In the genomic region with DNA sequence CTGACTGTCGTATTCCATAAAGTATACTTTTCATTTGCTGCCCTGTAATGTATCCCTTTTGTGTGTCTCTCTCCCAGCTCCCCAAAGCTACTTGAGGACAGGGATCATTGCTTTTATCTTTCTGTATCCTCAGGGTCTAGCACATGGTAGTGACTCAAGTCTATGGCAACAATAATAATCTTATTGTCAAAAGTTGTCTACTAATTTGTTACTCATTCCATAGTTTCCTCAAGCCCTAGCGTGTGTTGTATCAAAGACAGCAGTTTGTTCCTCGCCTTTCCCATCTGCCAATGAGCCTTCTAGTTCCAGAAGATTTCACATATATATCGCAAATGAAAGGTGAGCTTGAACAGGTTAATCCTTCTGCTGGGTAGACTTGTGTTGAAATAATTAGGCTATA, we compare ENCODE assay signal across 20 cellular contexts. TPM values are rescaled to one million over a fixed set of nuclear protein-coding genes. Genes with fewer than 3 reads are reported as not detected.
DNase-seq lines count a peak whose midpoint lies in the region; ATAC-seq and TF ChIP-seq lines count a peak whose summit lies in the region.
"Had no signal": no experiment of that assay in that cellular context is flagged by ENCODE, and none has a peak within 500 bp of the region (broad histone marks: within the 10 kb centered on the region; RNA-seq: fewer than 3 reads in every experiment).

No MANE protein-coding gene starts in this region.

- intact Hi-C loops in mammary epithelial cell (cut with micrococcal nuclease), result loop anchor here (2.0 kb wide), 1 partner anchor 14 kb away; no protein-coding TSS in a partner anchor
- intact Hi-C loops in MCF 10A (cut with micrococcal nuclease), result no loop called here
- intact Hi-C loops in dendritic cell treated with granulocyte-macrophage colony-stimulating factor and Interleukin-4, amounts not matched to agents 40 ng/mL and 50 ng/mL, for 4 days (cut with micrococcal nuclease), result no loop called here

- H3K4me2 ChIP-seq in mammary epithelial cell (ENCODE audit: insufficient read depth, low read depth, low read length), result peak overlapping the region; percentile 2
- H3K4me2 ChIP-seq: A549, BLaER1 had no signal

- H3K4me3 Mint-ChIP-seq in MCF 10A (ENCODE audit: unreplicated experiment), result no peak overlapping the region
- no peak overlapping the region for H3K4me3 Mint-ChIP-seq in dendritic cell treated with granulocyte-macrophage colony-stimulating factor and Interleukin-4, amounts not matched to agents 40 ng/mL and 50 ng/mL, for 4 days
- H3K4me3 Mint-ChIP-seq: CD8-positive, alpha-beta T cell; H9 had no signal

- no peaks in the 10 kb centered on the region for H3K36me3 ChIP-seq in mammary epithelial cell (ENCODE audit: insufficient read depth, low read length)
- H3K36me3 ChIP-seq: BLaER1 had no signal

- no TSS peak for BruUV-seq in mammary epithelial cell (replicated peaks; lab: Mats Ljungman, UMichigan)
- BruUV-seq in MCF 10A (replicated peaks; lab: Mats Ljungman, UMichigan), result no TSS peak

- H3K27me3 ChIP-seq in mammary epithelial cell (ENCODE audit: insufficient read depth, low read length) (no peaks in the 10 kb centered on the region), foreskin keratinocyte (no peaks in the 10 kb centered on the region)
- H3K27me3 ChIP-seq: BLaER1 had no signal

- WGBS in mammary epithelial cell (ENCODE audit: low coverage, missing lambda C conversion rate), result 70% methylated on average over 4 of the region's 4 CpGs

- H3K4me3 ChIP-seq in mammary epithelial cell (replicated peaks in 1 of 3; ENCODE audit: insufficient read depth in 1 of 3, low read depth in 2 of 3, low read length in 3 of 3), result no peak overlapping the region
- H3K4me3 ChIP-seq: A549, BLaER1, GM12878 had no signal

- no peaks in the 10 kb centered on the region for H3K79me2 ChIP-seq in mammary epithelial cell (ENCODE audit: insufficient read depth, low read length)

- H3K27ac ChIP-seq in mammary epithelial cell (ENCODE audit: insufficient read depth, low read depth, low read length) (no peak overlapping the region), foreskin keratinocyte (no peak overlapping the region)
- H3K27ac ChIP-seq: 22Rv1, A549, BLaER1 had no signal

- no peaks in the 10 kb centered on the region for H3K9me3 Mint-ChIP-seq in MCF 10A (ENCODE audit: unreplicated experiment)
- no peaks in the 10 kb centered on the region for H3K9me3 Mint-ChIP-seq in dendritic cell treated with granulocyte-macrophage colony-stimulating factor and Interleukin-4, amounts not matched to agents 40 ng/mL and 50 ng/mL, for 4 days
- H3K9me3 Mint-ChIP-seq: CD8-positive, alpha-beta T cell; H9 had no signal

- no peaks in the 10 kb centered on the region for H3K27me3 Mint-ChIP-seq in MCF 10A (ENCODE audit: insufficient read depth, unreplicated experiment)
- H3K27me3 Mint-ChIP-seq in dendritic cell treated with granulocyte-macrophage colony-stimulating factor and Interleukin-4, amounts not matched to agents 40 ng/mL and 50 ng/mL, for 4 days, result no peaks in the 10 kb centered on the region

- no peaks in the 10 kb centered on the region for H4K20me1 ChIP-seq in mammary epithelial cell (ENCODE audit: insufficient read depth, low read length)
- H4K20me1 ChIP-seq: BLaER1 had no signal

- CTCF ChIA-PET in mammary epithelial cell (lab: Charles Lee; ENCODE audit: low non-redundant PET) (no interaction called here), MCF 10A (lab: Yijun Ruan, JAX) (interaction anchor here (0.6 to 2.9 kb wide), 8 partner anchors 8 to 1214 kb away, joined by 3 to 10 read pairs (median 3); no protein-coding TSS in a partner anchor)

- dilution Hi-C loops in mammary epithelial cell (cut with HindIII; ENCODE audit: low sequenced_read_pairs), result no loop called here

- TF ChIP-seq CTCF in mammary epithelial cell (conservative IDR thresholded peaks at IDR 0.05 in 1 of 2, IDR thresholded peaks at IDR 0.05 in 1 of 2; ENCODE audit: extremely low read depth in 1 of 2, insufficient read depth in 1 of 2, low read depth in 1 of 2, low read length in 2 of 2) (no peak), MCF 10A (IDR thresholded peaks at IDR 0.05; ENCODE audit: unreplicated experiment) (no peak), foreskin keratinocyte (conservative IDR thresholded peaks at IDR 0.05) (no peak)

- H3K9me3 ChIP-seq in mammary epithelial cell (replicated peaks; ENCODE audit: insufficient read depth, low read length), result no peaks in the 10 kb centered on the region
- H3K9me3 ChIP-seq: A549, BLaER1 had no signal

- no peak overlapping the region for H3K9ac ChIP-seq in mammary epithelial cell (ENCODE audit: insufficient read depth, low read length)
- H3K9ac ChIP-seq: BLaER1 had no signal

- peak overlapping the region; percentile 6 for H2AFZ ChIP-seq in mammary epithelial cell (ENCODE audit: low read depth, low read length)

- DNase-seq in mammary epithelial cell (peak; percentile 65), MCF 10A (ENCODE audit: unreplicated experiment) (no peak), foreskin keratinocyte (peak; percentile 62 to 79), HT-29 (ENCODE audit: low spot score) (no peak), NCI-H510A treated with DMSO at 0.1 percent for 48 hours (lab: John Stamatoyannopoulos, UW) (no peak)
- DNase-seq: AML-193; CD8-positive, alpha-beta T cell; COR-L47; DMS 273 treated with DMSO at 0.1 percent for 48 hours; DMS53; DND-41; EL; H9 had no signal

- ATAC-seq in foreskin keratinocyte (peak; percentile 85), HG03139 (IDR thresholded peaks at IDR 0.05; ENCODE audit: unreplicated experiment) (no peak), GM19328 (IDR thresholded peaks at IDR 0.05; ENCODE audit: unreplicated experiment) (no peak)
- ATAC-seq: A549; CD8-positive, alpha-beta T cell; GM12878 had no signal

- H3K36me3 Mint-ChIP-seq in MCF 10A (ENCODE audit: insufficient read depth, unreplicated experiment), result no peaks in the 10 kb centered on the region
- no peaks in the 10 kb centered on the region for H3K36me3 Mint-ChIP-seq in dendritic cell treated with granulocyte-macrophage colony-stimulating factor and Interleukin-4, amounts not matched to agents 40 ng/mL and 50 ng/mL, for 4 days (ENCODE audit: low read depth)
- H3K36me3 Mint-ChIP-seq: CD8-positive, alpha-beta T cell had no signal

- POLR2A ChIA-PET in MCF 10A (lab: Yijun Ruan, JAX), result interaction anchor here (0.7 to 6.0 kb wide), 6 partner anchors 9 to 224 kb away, joined by 3 to 42 read pairs (median 6); a partner anchor contains a TSS

- H3K4me1 Mint-ChIP-seq in MCF 10A (ENCODE audit: insufficient read depth, unreplicated experiment), result peaks cover 30% of the 10 kb centered on the region
- H3K4me1 Mint-ChIP-seq in dendritic cell treated with granulocyte-macrophage colony-stimulating factor and Interleukin-4, amounts not matched to agents 40 ng/mL and 50 ng/mL, for 4 days (ENCODE audit: low read depth), result peaks cover 73% of the 10 kb centered on the region
- H3K4me1 Mint-ChIP-seq: H9 had no signal

- H3K4me1 ChIP-seq in mammary epithelial cell (ENCODE audit: insufficient read depth, low read length), result peaks cover 35% of the 10 kb centered on the region
- peaks cover 19% of the 10 kb centered on the region for H3K4me1 ChIP-seq in foreskin keratinocyte

- in situ Hi-C loops in mammary epithelial cell (cut with MboI; ENCODE audit: low sequenced_read_pairs in 2 of 2), result no loop called here

- no peak overlapping the region for H3K27ac Mint-ChIP-seq in MCF 10A (ENCODE audit: low read depth, unreplicated experiment)
- H3K27ac Mint-ChIP-seq in dendritic cell treated with granulocyte-macrophage colony-stimulating factor and Interleukin-4, amounts not matched to agents 40 ng/mL and 50 ng/mL, for 4 days, result peak overlapping the region; percentile 79
- H3K27ac Mint-ChIP-seq: CD8-positive, alpha-beta T cell; H9 had no signal

RNA-seq across cellular contexts. Expression of a gene that starts 9.8 kb away (rescaled TPM):
- 10 to 100 TPM; 30.2 to 63.0 TPM for total RNA-seq in mammary epithelial cell
- 6.6 TPM for polyA plus RNA-seq in mammary epithelial cell
- polyA minus RNA-seq in mammary epithelial cell, result 18.0 TPM
- total RNA-seq in MCF 10A (2022), result 87.0 and 94.1 TPM in 2 replicates
- 19.7 and 22.1 TPM in 2 replicates for total RNA-seq in foreskin keratinocyte
- 6.0 and 6.2 TPM in 2 replicates for polyA plus RNA-seq in foreskin keratinocyte
- total RNA-seq in HT-29 (2014; rRNA removed; shearing (Covaris generic)), result 8.1 and 8.6 TPM in 2 replicates

Comparison
In these comparisons a context has a peak if more than half of its experiments do, and no peak if none do; other contexts are left out.
1. DNase-seq: peak in mammary epithelial cell (single experiment) and foreskin keratinocyte (2 of 2); none in MCF 10A (single experiment), HT-29 (single experiment) and NCI-H510A treated with DMSO at 0.1 percent for 48 hours (single experiment).